In the genomic region with DNA sequence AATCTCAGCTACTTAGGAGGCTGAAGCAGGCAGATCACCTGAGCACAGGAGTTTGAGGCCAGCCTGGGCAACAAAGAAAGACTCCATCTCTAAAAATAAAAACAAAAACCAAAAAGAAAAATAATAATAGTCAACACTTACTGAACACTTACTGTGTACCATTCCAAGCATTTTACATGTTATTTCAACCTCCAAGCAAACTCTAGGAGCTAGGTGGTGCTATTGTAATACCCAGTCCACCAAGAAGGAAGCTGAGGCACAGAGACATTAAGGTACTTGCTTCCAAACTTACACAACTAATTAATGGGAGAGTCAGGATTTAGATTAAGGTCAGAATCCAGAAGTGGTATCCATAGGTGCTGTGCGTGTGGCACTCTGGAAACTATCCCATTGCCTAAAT, we compare ENCODE assay signal across 8 cellular contexts. TPM values are rescaled to one million over a fixed set of nuclear protein-coding genes. Genes with fewer than 3 reads are reported as not detected.
DNase-seq lines count a peak whose midpoint lies in the region; ATAC-seq and TF ChIP-seq lines count a peak whose summit lies in the region.

No MANE protein-coding gene starts in this region.

- TF ChIP-seq POLR2A in esophagus squamous epithelium (IDR thresholded peaks at IDR 0.05) (no peak), spleen (IDR thresholded peaks at IDR 0.05) (no peak)

- no peaks in the 10 kb centered on the region for H3K36me3 ChIP-seq in OCI-LY3 (replicated peaks; ENCODE audit: low read depth, low read length)
- no peaks in the 10 kb centered on the region for H3K36me3 ChIP-seq in esophagus squamous epithelium
- no peaks in the 10 kb centered on the region for H3K36me3 ChIP-seq in spleen

- H3K79me2 ChIP-seq in OCI-LY3 (ENCODE audit: low read length): no peaks in the 10 kb centered on the region

- TF ChIP-seq CTCF in activated CD8-positive, alpha-beta T cell treated with anti-CD3 and anti-CD28 coated beads for 36 hours (IDR thresholded peaks at IDR 0.05): peak; percentile 9
- peak; percentile 70 for TF ChIP-seq CTCF in OCI-LY3 (IDR thresholded peaks at IDR 0.05; ENCODE audit: low read depth, low read length)
- TF ChIP-seq CTCF in esophagus squamous epithelium (IDR thresholded peaks at IDR 0.05): peak in 5 of 6 experiments; percentile 10 to 39 (median 17)
- TF ChIP-seq CTCF in spleen (IDR thresholded peaks at IDR 0.05 in 8 of 11, conservative IDR thresholded peaks at IDR 0.05 in 3 of 11): peak in 8 of 11 experiments; percentile 35 to 57 (median 39)

- no peak overlapping the region for H3K4me3 Mint-ChIP-seq in activated CD8-positive, alpha-beta T cell treated with anti-CD3 and anti-CD28 coated beads for 36 hours
- H3K4me3 Mint-ChIP-seq in activated CD8-positive, alpha-beta T cell treated with anti-CD3 and anti-CD28 coated beads, Interleukin-2, amount 10 ng/mL, durations not matched to agents 7 days and 5 days: no peak overlapping the region

- no peak overlapping the region for H3K27ac ChIP-seq in OCI-LY3 (ENCODE audit: low read length)
- no peak overlapping the region for H3K27ac ChIP-seq in esophagus squamous epithelium
- no peak overlapping the region for H3K27ac ChIP-seq in spleen

- no peaks in the 10 kb centered on the region for H3K9me3 Mint-ChIP-seq in activated CD8-positive, alpha-beta T cell treated with anti-CD3 and anti-CD28 coated beads for 36 hours
- no peaks in the 10 kb centered on the region for H3K9me3 Mint-ChIP-seq in activated CD8-positive, alpha-beta T cell treated with anti-CD3 and anti-CD28 coated beads, Interleukin-2, amount 10 ng/mL, durations not matched to agents 7 days and 5 days (ENCODE audit: insufficient read depth)

- WGBS in esophagus squamous epithelium, 2 donors: 83 to 95% methylated on average over 1 of the region's 1 CpG
- WGBS in spleen, 5 donors: 73 to 100% (median 80%) methylated on average over 1 of the region's 1 CpG

- no peaks in the 10 kb centered on the region for H3K27me3 Mint-ChIP-seq in activated CD8-positive, alpha-beta T cell treated with anti-CD3 and anti-CD28 coated beads for 36 hours
- peaks cover 2% of the 10 kb centered on the region for H3K27me3 Mint-ChIP-seq in activated CD8-positive, alpha-beta T cell treated with anti-CD3 and anti-CD28 coated beads, Interleukin-2, amount 10 ng/mL, durations not matched to agents 7 days and 5 days (ENCODE audit: low read depth)

- peaks cover 7% of the 10 kb centered on the region; the same call in 1 of the 2 replicates for H3K4me1 ChIP-seq in OCI-LY3 (ENCODE audit: low read length)
- peaks cover 0 to 5% (median 3%) of the 10 kb centered on the region in 3 donors for H3K4me1 ChIP-seq in esophagus squamous epithelium
- peaks cover 0 to 4% (median 0%) of the 10 kb centered on the region in 6 donors for H3K4me1 ChIP-seq in spleen

- no peak overlapping the region for H2AFZ ChIP-seq in OCI-LY3 (ENCODE audit: low read depth, low read length)

- 0 out of 2 replicates have a peak, but pooled peaks cover 3% of the 10 kb centered on the region for H3K27me3 ChIP-seq in OCI-LY3 (ENCODE audit: low read depth, low read length)
- H3K27me3 ChIP-seq in esophagus squamous epithelium: no peaks in the 10 kb centered on the region
- H3K27me3 ChIP-seq in spleen (replicated peaks in 1 of 7): no peaks in the 10 kb centered on the region

- no peaks in the 10 kb centered on the region for H3K36me3 Mint-ChIP-seq in activated CD8-positive, alpha-beta T cell treated with anti-CD3 and anti-CD28 coated beads for 36 hours (ENCODE audit: low read depth)
- no peaks in the 10 kb centered on the region for H3K36me3 Mint-ChIP-seq in activated CD8-positive, alpha-beta T cell treated with anti-CD3 and anti-CD28 coated beads, Interleukin-2, amount 10 ng/mL, durations not matched to agents 7 days and 5 days (ENCODE audit: low read depth)

- H4K20me1 ChIP-seq in OCI-LY3 (ENCODE audit: insufficient read depth, low read length): no peaks in the 10 kb centered on the region

- H3K4me1 Mint-ChIP-seq in activated CD8-positive, alpha-beta T cell treated with anti-CD3 and anti-CD28 coated beads for 36 hours (ENCODE audit: low read depth): no peaks in the 10 kb centered on the region
- peaks cover 6% of the 10 kb centered on the region for H3K4me1 Mint-ChIP-seq in activated CD8-positive, alpha-beta T cell treated with anti-CD3 and anti-CD28 coated beads, Interleukin-2, amount 10 ng/mL, durations not matched to agents 7 days and 5 days (ENCODE audit: low read depth)

- no peak overlapping the region for H3K9ac ChIP-seq in OCI-LY3 (ENCODE audit: low read length)

- no peak overlapping the region for H3K4me2 ChIP-seq in OCI-LY3 (ENCODE audit: low read length)

- H3K27ac Mint-ChIP-seq in activated CD8-positive, alpha-beta T cell treated with anti-CD3 and anti-CD28 coated beads for 36 hours: no peak overlapping the region
- H3K27ac Mint-ChIP-seq in activated CD8-positive, alpha-beta T cell treated with anti-CD3 and anti-CD28 coated beads, Interleukin-2, amount 10 ng/mL, durations not matched to agents 7 days and 5 days: no peak overlapping the region

- POLR2A ChIA-PET in activated CD8-positive, alpha-beta T cell treated with anti-CD3 and anti-CD28 coated beads for 36 hours (lab: Charles Lee): interaction anchor here (0.6 kb wide), 1 partner anchor 108 kb away, joined by 3 read pairs; a partner anchor contains a TSS
- POLR2A ChIA-PET in activated CD8-positive, alpha-beta T cell treated with anti-CD3 and anti-CD28 coated beads, Interleukin-2, amount 10 ng/mL, durations not matched to agents 7 days and 5 days (lab: Charles Lee): interaction anchor here (1.3 kb wide), 1 partner anchor 88 kb away, joined by 5 read pairs; no protein-coding TSS in a partner anchor

- intact Hi-C loops in activated CD8-positive, alpha-beta T cell treated with anti-CD3 and anti-CD28 coated beads for 36 hours (cut with micrococcal nuclease): no loop called here
- intact Hi-C loops in esophagus squamous epithelium (cut with DNase I) (loop anchor here (10.0 kb wide), 2 partner anchors 103 to 197 kb away; no protein-coding TSS in a partner anchor), spleen (cut with DNase I; ENCODE audit: low total_unique reads) (loop anchor here (10.0 kb wide), 1 partner anchor 263 kb away; no protein-coding TSS in a partner anchor)

- CTCF ChIA-PET in activated CD8-positive, alpha-beta T cell treated with anti-CD3 and anti-CD28 coated beads for 36 hours (lab: Charles Lee): interaction anchor here (1.0 to 5.4 kb wide), 10 partner anchors 9 to 215 kb away, joined by 3 to 45 read pairs (median 4); no protein-coding TSS in a partner anchor
- CTCF ChIA-PET in activated CD8-positive, alpha-beta T cell treated with anti-CD3 and anti-CD28 coated beads, Interleukin-2, amount 10 ng/mL, durations not matched to agents 7 days and 5 days (lab: Charles Lee): interaction anchor here (0.6 to 5.1 kb wide), 8 partner anchors 9 to 243 kb away, joined by 3 to 27 read pairs (median 4); no protein-coding TSS in a partner anchor

- H3K4me3 ChIP-seq in OCI-LY3 (ENCODE audit: low read length): no peak overlapping the region
- H3K4me3 ChIP-seq in esophagus squamous epithelium: no peak overlapping the region
- no peak overlapping the region for H3K4me3 ChIP-seq in spleen

- H3K9me3 ChIP-seq in OCI-LY3 (ENCODE audit: insufficient read depth, low read length) (no peaks in the 10 kb centered on the region), esophagus squamous epithelium (no peaks in the 10 kb centered on the region), spleen (no peaks in the 10 kb centered on the region)

- DNase-seq in activated CD8-positive, alpha-beta T cell treated with anti-CD3 and anti-CD28 coated beads for 36 hours: no peak
- DNase-seq in activated CD8-positive, alpha-beta T cell treated with anti-CD3 and anti-CD28 coated beads, Interleukin-2, amount 10 ng/mL, durations not matched to agents 7 days and 5 days: no peak
- DNase-seq in esophagus squamous epithelium (lab: John Stamatoyannopoulos, UW) (no peak), spleen (no peak), activated gamma-delta T cell treated with Interleukin-2 at 50 U/mL for 16 hours (no peak)

- ATAC-seq in activated CD8-positive, alpha-beta T cell treated with anti-CD3 and anti-CD28 coated beads for 36 hours: no peak
- no peak for ATAC-seq in activated CD8-positive, alpha-beta T cell treated with anti-CD3 and anti-CD28 coated beads, Interleukin-2, amount 10 ng/mL, durations not matched to agents 7 days and 5 days
- ATAC-seq in GM21360 (IDR thresholded peaks at IDR 0.05; ENCODE audit: unreplicated experiment) (no peak), HG02763 (IDR thresholded peaks at IDR 0.05; ENCODE audit: unreplicated experiment) (no peak)

RNA-seq across cellular contexts. Expression of a gene that starts 13.7 kb away (rescaled TPM):
- total RNA-seq in activated CD8-positive, alpha-beta T cell treated with anti-CD3 and anti-CD28 coated beads for 36 hours: not detected
- not detected for total RNA-seq in activated CD8-positive, alpha-beta T cell treated with anti-CD3 and anti-CD28 coated beads, Interleukin-2, amount 10 ng/mL, durations not matched to agents 7 days and 5 days
- total RNA-seq in esophagus squamous epithelium (not detected), spleen (not detected)
- not detected for polyA plus RNA-seq in spleen

RNA-seq across cellular contexts. Expression of a gene that starts 59.8 kb away (rescaled TPM):
- 1 to 10 TPM; 8.6 to 9.4 TPM for total RNA-seq in activated CD8-positive, alpha-beta T cell treated with anti-CD3 and anti-CD28 coated beads for 36 hours
- total RNA-seq in activated CD8-positive, alpha-beta T cell treated with anti-CD3 and anti-CD28 coated beads, Interleukin-2, amount 10 ng/mL, durations not matched to agents 7 days and 5 days: 1 to 10 TPM; 8.0 to 8.5 TPM
- total RNA-seq in esophagus squamous epithelium (10 to 100 TPM; 22.9 to 45.4 (median 30.1) TPM), spleen (10 to 100 TPM; 12.0 to 32.8 (median 24.9) TPM)
- 1 to 10 TPM; 7.2 to 8.6 (median 7.9) TPM for polyA plus RNA-seq in spleen

Comparison
In these comparisons a context has a peak if more than half of its experiments do, and no peak if none do; other contexts are left out.
1. CTCF ChIP-seq: peak in every context shown above with its lines; median percentile 70 in OCI-LY3; 39 in spleen; 17 in esophagus squamous epithelium; 9 in activated CD8-positive, alpha-beta T cell treated with anti-CD3 and anti-CD28 coated beads for 36 hours.